ENCODE assay signal across 1 cellular context in the genomic region with DNA sequence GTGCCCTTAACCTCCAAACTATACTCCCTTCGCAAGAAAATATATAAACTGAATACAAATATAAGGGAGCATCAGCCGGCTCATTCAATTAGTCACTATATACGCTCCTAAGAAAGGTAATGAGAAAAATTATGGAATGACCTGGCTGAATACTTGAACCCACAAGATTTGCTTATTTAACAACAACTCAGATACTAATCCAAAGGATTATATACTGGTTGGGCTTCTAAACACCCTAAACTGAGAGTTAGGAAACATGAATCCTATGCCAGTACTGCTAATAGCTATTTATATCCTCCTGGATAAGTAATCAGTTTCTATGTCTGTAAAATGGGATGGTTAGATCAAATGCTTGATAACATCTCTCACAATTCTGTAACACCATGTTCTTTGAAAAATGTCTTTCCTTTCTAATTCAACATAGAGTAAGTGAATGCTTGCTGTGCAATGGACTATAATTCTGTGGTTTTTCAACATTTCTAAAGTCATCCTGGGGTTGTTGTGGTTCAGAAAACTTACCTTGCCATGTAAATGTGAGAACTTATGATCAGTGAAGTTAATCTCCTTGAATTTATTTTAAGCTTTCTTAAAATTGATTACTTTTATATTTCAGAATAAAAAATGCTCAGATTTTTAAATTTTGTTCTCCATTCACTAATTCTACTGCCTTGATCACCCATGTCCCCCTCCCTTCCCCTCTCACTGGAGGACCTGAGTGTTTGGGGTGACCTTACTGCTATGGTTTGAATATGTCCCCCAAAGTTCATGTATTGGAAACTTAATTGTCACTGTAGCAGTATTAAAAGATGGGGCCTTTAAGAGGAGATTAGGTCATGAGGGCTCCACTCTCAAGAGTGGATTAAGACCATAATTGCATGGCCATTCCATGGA.
TF ChIP-seq lines count a peak whose summit lies in the region.

No MANE protein-coding gene starts in this region.

TF ChIP-seq in HEK293, 187 proteins besides CTCF, POLR2A, EP300 and RAD21 (continued from another document):
- no peak for TF ChIP-seq ZNF544 (tag by site-specific recombination; IDR thresholded peaks at IDR 0.05)
- no peak for TF ChIP-seq ZNF433 (tag by site-specific recombination; IDR thresholded peaks at IDR 0.05; ENCODE audit: low read depth)
